ENCODE assay signal across 8 cellular contexts in genomic region chr12:104604070-104604994, GRCh38.
DNase-seq lines count a peak whose midpoint lies in the region; ATAC-seq, FAIRE-seq and TF ChIP-seq lines count a peak whose summit lies in the region.

No MANE protein-coding gene starts in this region.

- H3K9me3 Mint-ChIP-seq in brain, result peaks cover 0 to 3% (median 0%) of the 10 kb centered on the region in 5 experiments

- H3K27ac Mint-ChIP-seq in brain, result peak overlapping the region; percentile 12 to 77 (median 54)

- no peaks in the 10 kb centered on the region for H4K20me1 ChIP-seq in keratinocyte (ENCODE audit: control insufficient read depth, extremely low read depth, insufficient read depth, low read length)

- dilution Hi-C loops in keratinocyte (cut with MboI; ENCODE audit: extremely low pct_ligation_motif_present, low sequenced_read_pairs), result no loop called here

- no peaks in the 10 kb centered on the region for H3K27me3 Mint-ChIP-seq in brain

- no peak overlapping the region for H3K4me3 Mint-ChIP-seq in brain

- TF ChIP-seq CTCF in brain (conservative IDR thresholded peaks at IDR 0.05), result no peak
- TF ChIP-seq CTCF in keratinocyte (optimal IDR thresholded peaks at IDR 0.05 in 1 of 3, IDR thresholded peaks at IDR 0.05 in 1 of 3, conservative IDR thresholded peaks at IDR 0.05 in 1 of 3; ENCODE audit: extremely low read depth in 1 of 3, insufficient read depth in 2 of 3, low read length in 3 of 3), result no peak

- FAIRE-seq in keratinocyte (lab: Jason Lieb, UNC), result peak; percentile 76

- no peaks in the 10 kb centered on the region for H3K36me3 ChIP-seq in keratinocyte (ENCODE audit: control insufficient read depth in 2 of 2, extremely low read depth in 1 of 2, insufficient read depth in 2 of 2, low read length in 2 of 2)

- peaks cover 6% of the 10 kb centered on the region for H3K36me3 Mint-ChIP-seq in brain

- H3K9me1 ChIP-seq in keratinocyte (ENCODE audit: control insufficient read depth, extremely low read depth, insufficient read depth, low read length), result no peaks in the 10 kb centered on the region

- H3K27me3 ChIP-seq in keratinocyte (ENCODE audit: control insufficient read depth, extremely low read depth, insufficient read depth, low read length), result no peaks in the 10 kb centered on the region

- H3K4me1 Mint-ChIP-seq in brain, result peaks cover 77% of the 10 kb centered on the region

- DNase-seq in AG20443 (ENCODE audit: low spot score) (peak; percentile 94), T-helper 1 cell (peak in 4 of 5 donors; percentile 5 to 81 (median 13)), keratinocyte (ENCODE audit: low read depth, low spot score) (peak; percentile 93), RPMI8226 (no peak)
- peak in 3 of 4 experiments; percentile 8 to 30 (median 10) for DNase-seq in stimulated activated CD4-positive, alpha-beta T cell treated with anti-CD3 and anti-CD28 coated beads, Interleukin-1b, Interleukin-23, amount 100 ng/mL, for 24 hours (ENCODE audit: low read depth in 4 of 4, low spot score in 1 of 4)

- H3K4me3 ChIP-seq in keratinocyte (ENCODE audit: control insufficient read depth in 2 of 3, extremely low read depth in 1 of 3, insufficient read depth in 2 of 3, low read depth in 1 of 3, low read length in 3 of 3), result peak overlapping the region in 2 of 3 experiments; percentile 7 to 23

- ATAC-seq in GM19438 (IDR thresholded peaks at IDR 0.05; ENCODE audit: low read depth, unreplicated experiment), result peak; percentile 70
- peak; percentile 83 for ATAC-seq in HG03460 (IDR thresholded peaks at IDR 0.05; ENCODE audit: unreplicated experiment)

- H3K79me2 ChIP-seq in keratinocyte (ENCODE audit: control insufficient read depth, insufficient read depth, low read length), result peaks cover 2% of the 10 kb centered on the region

- peak overlapping the region; percentile 85 for H3K27ac ChIP-seq in keratinocyte (ENCODE audit: control insufficient read depth, insufficient read depth, low read length)

- no peak overlapping the region for H2AFZ ChIP-seq in keratinocyte (ENCODE audit: control insufficient read depth, low read length)

- H3K4me1 ChIP-seq in keratinocyte (ENCODE audit: control insufficient read depth, extremely low read depth, insufficient read depth, low read length), result peaks cover 27% of the 10 kb centered on the region

- peak overlapping the region; percentile 72 for H3K4me2 ChIP-seq in keratinocyte (ENCODE audit: control insufficient read depth, extremely low read depth, insufficient read depth, low read depth, low read length)

- H3K9ac ChIP-seq in keratinocyte (ENCODE audit: control insufficient read depth, extremely low read depth, insufficient read depth, low read length), result peak overlapping the region; percentile 42

- no peaks in the 10 kb centered on the region for H3K9me3 ChIP-seq in keratinocyte (ENCODE audit: control insufficient read depth, low read depth, low read length)
